1 cellular context compared by ENCODE assay signal in genomic region chr6:8939615-8940014, GRCh38.
TF ChIP-seq lines count a peak whose summit lies in the region.

No MANE protein-coding gene starts in this region.

TF ChIP-seq in HEK293, 187 proteins besides CTCF, POLR2A, EP300 and RAD21 (continued from another document):
- no peak for TF ChIP-seq ZBTB49 (tag by site-specific recombination; IDR thresholded peaks at IDR 0.05; ENCODE audit: low read depth)
- no peak for TF ChIP-seq ZNF501 (tag by site-specific recombination; IDR thresholded peaks at IDR 0.05)
- no peak for TF ChIP-seq ZNF350 (tag by site-specific recombination; IDR thresholded peaks at IDR 0.05)
